In genomic region chr2:71880846-71881610, GRCh38 we compare ENCODE assay signal across 13 cellular contexts.
DNase-seq lines count a peak whose midpoint lies in the region; ATAC-seq and TF ChIP-seq lines count a peak whose summit lies in the region.
"Had no signal": no experiment of that assay in that cellular context is flagged by ENCODE, and none has a peak within 500 bp of the region (broad histone marks: within the 10 kb centered on the region; RNA-seq: fewer than 3 reads in every experiment).

No MANE protein-coding gene starts in this region.

- H3K9me3 Mint-ChIP-seq in endothelial cell (ENCODE audit: unreplicated experiment), result peaks cover 3% of the 10 kb centered on the region
- H3K9me3 Mint-ChIP-seq: H9; stimulated activated naive B cell treated with anti-CD40 and anti-IgM and Interleukin-4, amounts not matched to agents 10 μg/mL and 1 μg/mL and 100 μg/mL, for 72 hours had no signal

- DNase-seq in astrocyte of the spinal cord (ENCODE audit: low read depth, low spot score) (peak; percentile 33), hepatic stellate cell (ENCODE audit: low spot score) (peak; percentile 78), thyroid gland (peak; percentile 17), endothelial cell (ENCODE audit: low spot score) (no peak), kidney glomerular epithelial cell (lab: John Stamatoyannopoulos, UW) (no peak)
- DNase-seq in activated T-cell treated with anti-CD3 and anti-CD28 coated beads, Interleukin-2, amount 50 U/mL, for 48 hours, result no peak
- DNase-seq: activated T-cell treated with anti-CD3 and anti-CD28 coated beads, Interleukin-2, amount 50 U/mL, for 72 hours; esophagus squamous epithelium; H9; stimulated activated naive B cell treated with anti-CD40 and anti-IgM and Interleukin-4, amounts not matched to agents 10 μg/mL and 1 μg/mL and 100 μg/mL, for 72 hours had no signal

- peaks cover 11% of the 10 kb centered on the region for H3K27me3 Mint-ChIP-seq in endothelial cell (ENCODE audit: unreplicated experiment)
- H3K27me3 Mint-ChIP-seq: stimulated activated naive B cell treated with anti-CD40 and anti-IgM and Interleukin-4, amounts not matched to agents 10 μg/mL and 1 μg/mL and 100 μg/mL, for 72 hours had no signal

- no peaks in the 10 kb centered on the region for H3K9me3 ChIP-seq in thyroid gland
- H3K9me3 ChIP-seq: ovary had no signal

- intact Hi-C loops in thyroid gland (cut with DNase I), result no loop called here

- TF ChIP-seq POLR2A in thyroid gland (IDR thresholded peaks at IDR 0.05), result no peak

- H3K36me3 ChIP-seq in thyroid gland, result no peaks in the 10 kb centered on the region
- H3K36me3 ChIP-seq: esophagus squamous epithelium, ovary had no signal

- H3K4me3 ChIP-seq in astrocyte of the spinal cord (ENCODE audit: low read depth, low read length), result no peak overlapping the region
- no peak overlapping the region for H3K4me3 ChIP-seq in thyroid gland (replicated peaks in 1 of 3)
- H3K4me3 ChIP-seq: esophagus squamous epithelium, ovary had no signal

- peaks cover 16% of the 10 kb centered on the region for H3K4me1 Mint-ChIP-seq in endothelial cell (ENCODE audit: unreplicated experiment)
- H3K4me1 Mint-ChIP-seq: stimulated activated naive B cell treated with anti-CD40 and anti-IgM and Interleukin-4, amounts not matched to agents 10 μg/mL and 1 μg/mL and 100 μg/mL, for 72 hours had no signal

- in situ Hi-C loops in astrocyte of the spinal cord (cut with HindIII; ENCODE audit: low sequenced_read_pairs), result no loop called here

- no peaks in the 10 kb centered on the region for H3K36me3 Mint-ChIP-seq in endothelial cell (ENCODE audit: low read depth, unreplicated experiment)
- H3K36me3 Mint-ChIP-seq: stimulated activated naive B cell treated with anti-CD40 and anti-IgM and Interleukin-4, amounts not matched to agents 10 μg/mL and 1 μg/mL and 100 μg/mL, for 72 hours had no signal

- H3K27me3 ChIP-seq in thyroid gland, result no peaks in the 10 kb centered on the region
- H3K27me3 ChIP-seq: esophagus squamous epithelium, ovary had no signal

- peaks cover 0 to 9% of the 10 kb centered on the region in 2 donors for H3K4me1 ChIP-seq in thyroid gland

- no peak overlapping the region for H3K4me3 Mint-ChIP-seq in endothelial cell (ENCODE audit: unreplicated experiment)
- H3K4me3 Mint-ChIP-seq: activated T-cell treated with anti-CD3 and anti-CD28 coated beads, Interleukin-2, amount 50 U/mL, for 72 hours; stimulated activated naive B cell treated with anti-CD40 and anti-IgM and Interleukin-4, amounts not matched to agents 10 μg/mL and 1 μg/mL and 100 μg/mL, for 72 hours had no signal

- 87 to 93% methylated on average over 3 to 4 of the region's 4 CpGs for WGBS in thyroid gland, 2 donors

- H3K27ac Mint-ChIP-seq in endothelial cell (ENCODE audit: unreplicated experiment), result no peak overlapping the region
- H3K27ac Mint-ChIP-seq: activated T-cell treated with anti-CD3 and anti-CD28 coated beads, Interleukin-2, amount 50 U/mL, for 72 hours; stimulated activated naive B cell treated with anti-CD40 and anti-IgM and Interleukin-4, amounts not matched to agents 10 μg/mL and 1 μg/mL and 100 μg/mL, for 72 hours had no signal

- ATAC-seq in HG03378 (IDR thresholded peaks at IDR 0.05; ENCODE audit: unreplicated experiment), result peak; percentile 50
- ATAC-seq: activated T-cell treated with anti-CD3 and anti-CD28 coated beads, Interleukin-2, amount 50 U/mL, for 72 hours; stimulated activated naive B cell treated with anti-CD40 and anti-IgM and Interleukin-4, amounts not matched to agents 10 μg/mL and 1 μg/mL and 100 μg/mL, for 72 hours had no signal

- no peak overlapping the region for H3K27ac ChIP-seq in thyroid gland
- H3K27ac ChIP-seq: esophagus squamous epithelium, KMS-11, ovary had no signal

- TF ChIP-seq CTCF in astrocyte of the spinal cord (IDR thresholded peaks at IDR 0.05; ENCODE audit: low read depth, low read length) (no peak), thyroid gland (IDR thresholded peaks at IDR 0.05) (no peak), endothelial cell (IDR thresholded peaks at IDR 0.05; ENCODE audit: unreplicated experiment) (no peak)

Comparison
In these comparisons a context has a peak if more than half of its experiments do, and no peak if none do; other contexts are left out.
1. DNase-seq: peak in astrocyte of the spinal cord (single experiment), hepatic stellate cell (single experiment) and thyroid gland (2 of 2); none in activated T-cell treated with anti-CD3 and anti-CD28 coated beads, Interleukin-2, amount 50 U/mL, for 48 hours (0 of 2), endothelial cell (single experiment) and kidney glomerular epithelial cell (single experiment).